8 cellular contexts compared by ENCODE assay signal in genomic region chr9:106862946-106863740, GRCh38. TPM values are rescaled to one million over a fixed set of nuclear protein-coding genes. Genes with fewer than 3 reads are reported as not detected.
DNase-seq lines count a peak whose midpoint lies in the region; ATAC-seq and TF ChIP-seq lines count a peak whose summit lies in the region.

Gene ZNF462, plus strand, starts transcription at chr9:106863166. Its CDS starts 60,218 bp downstream, at chr9:106923384.

- H3K4me1 Mint-ChIP-seq in chondrocyte (ENCODE audit: low read depth), result peaks cover 62% of the 10 kb centered on the region
- peaks cover 19% of the 10 kb centered on the region for H3K4me1 Mint-ChIP-seq in stimulated activated effector memory CD8-positive, alpha-beta T cell treated with anti-CD3 and anti-CD28 coated beads, Interleukin-12 subunit alpha, Interleukin-12 subunit beta, amount 100 ng/mL, for 72 hours

- H3K9me3 Mint-ChIP-seq in chondrocyte (ENCODE audit: low read depth), result no peaks in the 10 kb centered on the region
- peaks cover 5% of the 10 kb centered on the region for H3K9me3 Mint-ChIP-seq in stimulated activated effector memory CD8-positive, alpha-beta T cell treated with anti-CD3 and anti-CD28 coated beads, Interleukin-12 subunit alpha, Interleukin-12 subunit beta, amount 100 ng/mL, for 72 hours

- DNase-seq in ACHN (peak; percentile 81), GM13977 (ENCODE audit: low spot score) (peak; percentile 12), OCI-M1 (lab: John Stamatoyannopoulos, UW) (peak; percentile 74), chondrocyte (ENCODE audit: low spot score) (no peak), kidney glomerular epithelial cell (lab: John Stamatoyannopoulos, UW) (peak; percentile 89), erythroblast (lab: John Stamatoyannopoulos, UW) (no peak)
- DNase-seq in stimulated activated effector memory CD8-positive, alpha-beta T cell treated with anti-CD3 and anti-CD28 coated beads, Interleukin-12 subunit alpha, Interleukin-12 subunit beta, amount 100 ng/mL, for 72 hours (ENCODE audit: low spot score in 2 of 2), result no peak

- in situ Hi-C loops in ACHN (cut with HindIII; ENCODE audit: low pct_ligation_motif_present, low pct_unique_long_range_greater_than_20kb, low sequenced_read_pairs) (no loop called here), GM13977 (cut with MboI; ENCODE audit: low pct_unique_long_range_greater_than_20kb, low sequenced_read_pairs, unreplicated experiment) (no loop called here)

- no peak for TF ChIP-seq CTCF in GM13977 (IDR thresholded peaks at IDR 0.05; ENCODE audit: extremely low read depth, insufficient read depth, missing control alignments)
- no peak for TF ChIP-seq CTCF in chondrocyte (IDR thresholded peaks at IDR 0.05)

- peak; percentile 26 for ATAC-seq in stimulated activated effector memory CD8-positive, alpha-beta T cell treated with anti-CD3 and anti-CD28 coated beads, Interleukin-12 subunit alpha, Interleukin-12 subunit beta, amount 100 ng/mL, for 72 hours
- no peak for ATAC-seq in GM19328 (IDR thresholded peaks at IDR 0.05; ENCODE audit: unreplicated experiment)

- H3K27ac Mint-ChIP-seq in chondrocyte (ENCODE audit: unreplicated experiment), result peak within 1 kb of the TSS; percentile 97
- H3K27ac Mint-ChIP-seq in stimulated activated effector memory CD8-positive, alpha-beta T cell treated with anti-CD3 and anti-CD28 coated beads, Interleukin-12 subunit alpha, Interleukin-12 subunit beta, amount 100 ng/mL, for 72 hours, result peak within 1 kb of the TSS; percentile 29

- peaks cover 1% of the 10 kb centered on the region for H3K36me3 Mint-ChIP-seq in chondrocyte (ENCODE audit: low read depth)
- H3K36me3 Mint-ChIP-seq in stimulated activated effector memory CD8-positive, alpha-beta T cell treated with anti-CD3 and anti-CD28 coated beads, Interleukin-12 subunit alpha, Interleukin-12 subunit beta, amount 100 ng/mL, for 72 hours, result no peaks in the 10 kb centered on the region

- no peaks in the 10 kb centered on the region for H3K27me3 Mint-ChIP-seq in chondrocyte (ENCODE audit: low read depth)

- TF ChIP-seq POLR2A in erythroblast (IDR thresholded peaks at IDR 0.05; ENCODE audit: low read length), result no peak

- peak within 1 kb of the TSS; percentile 98 for H3K4me3 Mint-ChIP-seq in chondrocyte (ENCODE audit: unreplicated experiment)
- peak within 1 kb of the TSS; percentile 64 for H3K4me3 Mint-ChIP-seq in stimulated activated effector memory CD8-positive, alpha-beta T cell treated with anti-CD3 and anti-CD28 coated beads, Interleukin-12 subunit alpha, Interleukin-12 subunit beta, amount 100 ng/mL, for 72 hours

RNA-seq across cellular contexts. Expression of gene ZNF462, which starts in this region (rescaled TPM):
- total RNA-seq in chondrocyte, result 25.8 to 53.6 TPM (median 33.3 TPM) in 3 replicates

Comparison
In these comparisons a context has a peak if more than half of its experiments do, and no peak if none do; other contexts are left out.
1. DNase-seq: peak in ACHN (single experiment), GM13977 (single experiment), OCI-M1 (single experiment) and kidney glomerular epithelial cell (single experiment); none in chondrocyte (single experiment), stimulated activated effector memory CD8-positive, alpha-beta T cell treated with anti-CD3 and anti-CD28 coated beads, Interleukin-12 subunit alpha, Interleukin-12 subunit beta, amount 100 ng/mL, for 72 hours (0 of 2) and erythroblast (0 of 2).